In genomic region chr20:49219924-49220831, GRCh38 we compare ENCODE assay signal across 8 cellular contexts. TPM values are rescaled to one million over a fixed set of nuclear protein-coding genes. Genes with fewer than 3 reads are reported as not detected.
DNase-seq lines count a peak whose midpoint lies in the region; ATAC-seq, FAIRE-seq and TF ChIP-seq lines count a peak whose summit lies in the region.

No MANE protein-coding gene starts in this region.

- no peak for TF ChIP-seq POLR2A in GM12891 (IDR thresholded peaks at IDR 0.05; ENCODE audit: low read depth, low read length)

- H3K9me3 Mint-ChIP-seq in H9, result no peaks in the 10 kb centered on the region; a peak in 1 of 5 replicates
- no peaks in the 10 kb centered on the region for H3K9me3 Mint-ChIP-seq in activated B cell treated with CpG ODN at 0.5 μM for 24 hours

- no peaks in the 10 kb centered on the region for H3K79me1 ChIP-seq in H9 (ENCODE audit: insufficient read depth, low read depth, low read length, poor library complexity, severe bottlenecking)

- H4K5ac ChIP-seq in H9 (ENCODE audit: insufficient read length, low read depth, low read length), result no peak overlapping the region

- H3K27ac Mint-ChIP-seq in H9 (peak overlapping the region in 2 of 3 experiments; percentile 70 to 99), activated B cell treated with CpG ODN at 0.5 μM for 24 hours (peak overlapping the region; percentile 93)

- no peak overlapping the region for H2BK120ac ChIP-seq in H9 (ENCODE audit: low read depth, low read length, poor library complexity, severe bottlenecking)

- H4K20me1 ChIP-seq in H9 (ENCODE audit: control insufficient read depth, insufficient read depth, insufficient read length), result no peaks in the 10 kb centered on the region

- no peak overlapping the region for H3T11ph ChIP-seq in H9 (ENCODE audit: low read length)

- POLR2A ChIA-PET in activated B cell treated with CpG ODN at 0.5 μM for 24 hours (lab: Charles Lee), result interaction anchor here (1.2 to 2.0 kb wide), 6 partner anchors 10 to 174 kb away, joined by 3 to 23 read pairs (median 10); partner anchors contain the start of genes CSE1L and ZNFX1

- intact Hi-C loops in activated B cell treated with CpG ODN at 0.5 μM for 24 hours (cut with micrococcal nuclease) (loop anchor here (1.0 kb wide), 4 partner anchors 10 to 174 kb away; partner anchors contain the start of genes CSE1L, STAU1 and ZNFX1), left ventricle myocardium inferior (cut with micrococcal nuclease) (no loop called here)

- no peak overlapping the region for H4K8ac ChIP-seq in H9 (replicated peaks; ENCODE audit: insufficient read length, low read depth, low read length)

- H2AFZ ChIP-seq in H9 (ENCODE audit: low read length), result no peak overlapping the region

- H3K36me3 Mint-ChIP-seq in H9 (ENCODE audit: insufficient read depth in 1 of 3, low read depth in 3 of 3), result peaks cover 29 to 42% (median 42%) of the 10 kb centered on the region in 3 experiments; a peak in 6 of 7 replicates
- peaks cover 52% of the 10 kb centered on the region for H3K36me3 Mint-ChIP-seq in activated B cell treated with CpG ODN at 0.5 μM for 24 hours (ENCODE audit: low read depth)

- H3K27me3 Mint-ChIP-seq in H9 (ENCODE audit: low read depth), result no peaks in the 10 kb centered on the region; the same call in none of the 2 replicates
- H3K27me3 Mint-ChIP-seq in activated B cell treated with CpG ODN at 0.5 μM for 24 hours, result no peaks in the 10 kb centered on the region

- DNase-seq in H9, result no peak
- no peak for DNase-seq in activated B cell treated with CpG ODN at 0.5 μM for 24 hours
- DNase-seq in left ventricle myocardium inferior, result no peak
- no peak for DNase-seq in NOMO-1 (lab: John Stamatoyannopoulos, UW; ENCODE audit: unreplicated experiment in 2 of 2)
- no peak for DNase-seq in LoVo (ENCODE audit: low spot score)
- DNase-seq in GM12891 (ENCODE audit: insufficient read length, low spot score), result no peak
- no peak for DNase-seq in NCI-H1105 (lab: John Stamatoyannopoulos, UW)

- peak overlapping the region; percentile 94 for H3K4me2 ChIP-seq in H9 (ENCODE audit: insufficient read depth, insufficient read length, low read length)

- H3K79me2 ChIP-seq in H9 (ENCODE audit: insufficient read depth, low read length), result peaks cover 7% of the 10 kb centered on the region; the same call in 1 of the 2 replicates

- CTCF ChIA-PET in activated B cell treated with CpG ODN at 0.5 μM for 24 hours (lab: Charles Lee), result no interaction called here

- H3K4ac ChIP-seq in H9 (ENCODE audit: low read depth, low read length), result no peak overlapping the region

- FAIRE-seq in GM12891 (lab: Jason Lieb, UNC), result no peak

- H3K4me3 Mint-ChIP-seq in H9 (peak overlapping the region; percentile 94 to 97), activated B cell treated with CpG ODN at 0.5 μM for 24 hours (peak overlapping the region; percentile 94)

- H2BK12ac ChIP-seq in H9 (ENCODE audit: insufficient read length, low read depth, low read length), result no peak overlapping the region

- H3K9ac ChIP-seq in H9 (ENCODE audit: extremely low read depth, insufficient read length, low read length) (peak overlapping the region; percentile 84), skeletal muscle tissue (ENCODE audit: low read depth in 1 of 3, low read length in 3 of 3) (peak overlapping the region; percentile 88 to 92 (median 90))

- no CpG with 5 or more reads among the region's 28 CpGs for WGBS in H9 (ENCODE audit: extremely low coverage, insufficient read length, low lambda C conversion rate)

- H2BK5ac ChIP-seq in H9 (ENCODE audit: insufficient read length, low read length), result no peak overlapping the region

- no peak for TF ChIP-seq CTCF in H9 (conservative IDR thresholded peaks at IDR 0.05)
- no peak for TF ChIP-seq CTCF in activated B cell treated with CpG ODN at 0.5 μM for 24 hours (IDR thresholded peaks at IDR 0.05)
- TF ChIP-seq CTCF in left ventricle myocardium inferior (IDR thresholded peaks at IDR 0.05; ENCODE audit: borderline replicate concordance), result no peak

- H3K23me2 ChIP-seq in H9 (ENCODE audit: insufficient read length, low read depth, low read length, poor library complexity, severe bottlenecking), result peaks cover 8% of the 10 kb centered on the region

- H4K91ac ChIP-seq in H9 (ENCODE audit: insufficient read length, low read depth, low read length), result no peak overlapping the region

- no peaks in the 10 kb centered on the region for H3K27me3 ChIP-seq in H9 (ENCODE audit: insufficient read depth, low read length)
- H3K27me3 ChIP-seq in left ventricle myocardium inferior (ENCODE audit: low read depth), result no peaks in the 10 kb centered on the region
- no peaks in the 10 kb centered on the region for H3K27me3 ChIP-seq in skeletal muscle tissue (ENCODE audit: control insufficient read depth in 3 of 3, insufficient read depth in 3 of 3, low read length in 3 of 3)

- H3K14ac ChIP-seq in H9 (ENCODE audit: insufficient read depth, low read length), result no peak overlapping the region

- H3K27ac ChIP-seq in H9 (ENCODE audit: insufficient read length, low read depth, low read length) (no peak overlapping the region), left ventricle myocardium inferior (replicated peaks) (peak overlapping the region; percentile 90), skeletal muscle tissue (ENCODE audit: low read depth, low read length) (peak overlapping the region; percentile 85)

- H3K4me1 ChIP-seq in H9 (ENCODE audit: insufficient read depth, low read length) (no peaks in the 10 kb centered on the region), left ventricle myocardium inferior (peaks cover 20% of the 10 kb centered on the region), skeletal muscle tissue (ENCODE audit: control insufficient read depth in 3 of 3, insufficient read depth in 3 of 3, low read length in 3 of 3) (peaks cover 11 to 15% (median 12%) of the 10 kb centered on the region in 3 donors)

- no peaks in the 10 kb centered on the region for H3K9me3 ChIP-seq in H9 (ENCODE audit: control insufficient read depth, low read depth, low read length)
- no peaks in the 10 kb centered on the region for H3K9me3 ChIP-seq in left ventricle myocardium inferior (replicated peaks)
- no peaks in the 10 kb centered on the region for H3K9me3 ChIP-seq in skeletal muscle tissue (ENCODE audit: control insufficient read depth in 3 of 3, low read length in 3 of 3)

- no peak overlapping the region for H2BK15ac ChIP-seq in H9 (ENCODE audit: low read depth, low read length)

- ATAC-seq in activated B cell treated with CpG ODN at 0.5 μM for 24 hours (ENCODE audit: low read depth), result no peak

- peaks cover 14 to 17% of the 10 kb centered on the region in 2 experiments for H3K4me1 Mint-ChIP-seq in H9
- H3K4me1 Mint-ChIP-seq in activated B cell treated with CpG ODN at 0.5 μM for 24 hours, result peaks cover 28% of the 10 kb centered on the region

- no peak overlapping the region for H2AK5ac ChIP-seq in H9 (ENCODE audit: insufficient read length, low read length)

- H3K18ac ChIP-seq in H9 (ENCODE audit: insufficient read length, low read depth, low read length), result no peak overlapping the region

- peaks cover 40% of the 10 kb centered on the region for H3K36me3 ChIP-seq in left ventricle myocardium inferior
- H3K36me3 ChIP-seq in skeletal muscle tissue (ENCODE audit: control insufficient read depth in 3 of 3, insufficient read depth in 3 of 3, low read length in 3 of 3), result peaks cover 24 to 32% (median 26%) of the 10 kb centered on the region in 3 donors

- no peak overlapping the region for H3K23ac ChIP-seq in H9 (ENCODE audit: insufficient read length, low read depth, low read length)

- H2BK20ac ChIP-seq in H9 (ENCODE audit: low read depth, low read length, poor library complexity, severe bottlenecking), result no peak overlapping the region

- H3K56ac ChIP-seq in H9 (ENCODE audit: insufficient read length, low read depth, low read length), result no peak overlapping the region

- H3K4me3 ChIP-seq in left ventricle myocardium inferior, result peak overlapping the region; percentile 89
- H3K4me3 ChIP-seq in skeletal muscle tissue (ENCODE audit: low read length in 3 of 3), result peak overlapping the region; percentile 97 to 99 (median 98)

TF ChIP-seq in GM12891, 5 proteins besides CTCF, POLR2A, EP300 and RAD21:
- TF ChIP-seq POLR2AphosphoS5 (IDR thresholded peaks at IDR 0.05; ENCODE audit: low read depth, low read length) (no peak), POU2F2 (IDR thresholded peaks at IDR 0.05; ENCODE audit: low read depth, low read length) (no peak)
TF ChIP-seq in GM12891: peak in this region for 0.

RNA-seq across cellular contexts. Expression of gene DDX27, which starts 1.0 kb away (rescaled TPM):
- total RNA-seq in H9 (2021) (46.9 and 50.3 TPM in 2 replicates), activated B cell treated with CpG ODN at 0.5 μM for 24 hours (76.5 and 78.4 TPM in 2 replicates), left ventricle myocardium inferior (14.6 TPM), skeletal muscle tissue (13.0 TPM)
- 35.6 TPM for polyA plus RNA-seq in GM12891 (2012; ENCODE audit: low read depth, missing spikeins)

RNA-seq across cellular contexts. Expression of gene STAU1, which starts 32.0 kb away (rescaled TPM):
- 106 TPM in 2 replicates for total RNA-seq in H9 (2021)
- 39.3 and 40.3 TPM in 2 replicates for total RNA-seq in activated B cell treated with CpG ODN at 0.5 μM for 24 hours
- 63.4 TPM for total RNA-seq in left ventricle myocardium inferior
- 27.1 TPM for total RNA-seq in skeletal muscle tissue
- 35.3 TPM for polyA plus RNA-seq in GM12891 (2012; ENCODE audit: low read depth, missing spikeins)

RNA-seq across cellular contexts. Expression of gene ZNFX1, which starts 57.7 kb away (rescaled TPM):
- total RNA-seq in H9 (2021) (12.8 and 13.3 TPM in 2 replicates), activated B cell treated with CpG ODN at 0.5 μM for 24 hours (49.6 and 51.9 TPM in 2 replicates), left ventricle myocardium inferior (22.2 TPM), skeletal muscle tissue (13.6 TPM)
- polyA plus RNA-seq in GM12891 (2012; ENCODE audit: low read depth, missing spikeins), result 11.0 TPM
